In the genomic region with DNA sequence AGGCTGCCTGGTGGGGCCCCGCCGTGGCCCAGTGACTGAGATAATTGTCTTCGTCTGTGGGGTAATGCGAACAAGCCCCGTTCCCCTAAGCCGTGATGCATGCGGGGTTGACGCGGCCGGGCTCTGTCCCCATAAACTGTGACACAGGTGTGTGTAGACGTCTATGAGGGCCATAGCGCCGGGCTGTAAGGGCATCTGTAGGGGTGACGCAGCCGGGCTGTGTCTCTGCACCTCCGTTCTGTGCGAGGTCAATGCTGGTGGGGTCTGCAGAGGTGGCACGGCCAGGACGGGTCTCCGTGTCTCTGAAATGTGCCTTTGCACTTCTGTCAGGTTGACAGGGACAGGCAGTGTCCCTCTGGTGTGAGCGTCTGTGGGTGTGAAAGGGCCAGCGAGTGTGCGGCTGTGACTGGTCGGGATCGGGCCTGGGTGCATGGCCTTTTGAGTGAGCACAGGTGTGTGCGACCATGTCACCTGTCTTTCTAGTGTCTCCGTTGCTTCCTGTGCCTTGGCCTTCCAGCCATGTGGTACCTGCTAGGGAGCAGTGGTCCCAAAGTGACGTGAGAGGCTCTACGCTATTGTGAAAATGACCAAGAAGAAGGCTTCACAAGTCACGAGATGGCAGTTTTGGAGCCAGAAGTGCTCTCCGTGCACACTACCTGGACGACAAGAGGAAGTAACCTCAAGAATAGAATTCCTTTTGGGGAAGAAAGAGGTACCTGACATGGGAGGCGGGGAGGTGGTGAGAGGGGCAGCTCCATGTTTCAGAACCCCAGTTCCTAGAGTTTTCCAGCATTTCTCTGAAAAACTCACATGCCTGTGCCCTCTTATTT, we compare ENCODE assay signal across 8 cellular contexts. TPM values are rescaled to one million over a fixed set of nuclear protein-coding genes. Genes with fewer than 3 reads are reported as not detected.
DNase-seq lines count a peak whose midpoint lies in the region; ATAC-seq and TF ChIP-seq lines count a peak whose summit lies in the region.

No MANE protein-coding gene starts in this region.

- H3K4me3 ChIP-seq in AG09309 (ENCODE audit: control insufficient read depth, low read depth, low read length) = peak overlapping the region; percentile 63
- H3K4me3 ChIP-seq in cardiac fibroblast (replicated peaks in 1 of 2; ENCODE audit: low read depth in 2 of 2, low read length in 2 of 2) = peak overlapping the region; percentile 79 to 93

- intact Hi-C loops in posterior vena cava (cut with DNase I) = no loop called here

- peak overlapping the region; percentile 97 to 100 (median 100) for H3K4me3 Mint-ChIP-seq in naive B cell

- H3K27ac Mint-ChIP-seq in naive B cell = peak overlapping the region; percentile 81 to 99 (median 98)

- no peak for TF ChIP-seq EP300 in Ishikawa (IDR thresholded peaks at IDR 0.05; ENCODE audit: borderline replicate concordance)

- ATAC-seq in naive B cell (ENCODE audit: low read depth in 2 of 2) = peak in 1 of 2 donors; percentile 1

- no peak for DNase-seq in AG09309 (ENCODE audit: low read depth)
- no peak for DNase-seq in cardiac fibroblast (ENCODE audit: low read depth in 2 of 2)
- DNase-seq in naive B cell = peak; percentile 7
- DNase-seq in pons (ENCODE audit: low spot score) = no peak
- DNase-seq in posterior vena cava (ENCODE audit: low spot score) = no peak
- DNase-seq in middle frontal gyrus (ENCODE audit: extremely low spot score, low spot score) = no peak
- no peak for DNase-seq in GOT3 (lab: John Stamatoyannopoulos, UW)

- peaks cover 12 to 16% (median 15%) of the 10 kb centered on the region in 3 donors for H3K4me1 Mint-ChIP-seq in naive B cell

- H3K36me3 Mint-ChIP-seq in naive B cell = peaks cover 9 to 30% of the 10 kb centered on the region in 2 donors

- peaks cover 4 to 38% (median 26%) of the 10 kb centered on the region in 7 donors for H3K9me3 Mint-ChIP-seq in naive B cell

- no peak for TF ChIP-seq CTCF in AG09309 (IDR thresholded peaks at IDR 0.05; ENCODE audit: control insufficient read depth, insufficient read depth, low read depth, low read length, missing control alignments)
- TF ChIP-seq CTCF in cardiac fibroblast (IDR thresholded peaks at IDR 0.05; ENCODE audit: low read depth, low read length) = no peak

- no peak for TF ChIP-seq RAD21 in Ishikawa (IDR thresholded peaks at IDR 0.05; ENCODE audit: low read depth)

- peaks cover 0 to 3% (median 0%) of the 10 kb centered on the region in 3 donors for H3K27me3 Mint-ChIP-seq in naive B cell

TF ChIP-seq in Ishikawa, 13 proteins besides CTCF, POLR2A, EP300 and RAD21:
- TF ChIP-seq, protein P1, sequence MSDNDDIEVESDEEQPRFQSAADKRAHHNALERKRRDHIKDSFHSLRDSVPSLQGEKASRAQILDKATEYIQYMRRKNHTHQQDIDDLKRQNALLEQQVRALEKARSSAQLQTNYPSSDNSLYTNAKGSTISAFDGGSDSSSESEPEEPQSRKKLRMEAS (IDR thresholded peaks at IDR 0.05) = 0 out of 2 replicates have a peak, but pooled peaks have one; percentile 4
- no peak for TF ChIP-seq NFIC (IDR thresholded peaks at IDR 0.05)
- TF ChIP-seq TEAD4 (IDR thresholded peaks at IDR 0.05) = no peak
- no peak for TF ChIP-seq TCF12 (IDR thresholded peaks at IDR 0.05; ENCODE audit: low read depth)
- TF ChIP-seq, protein P2, sequence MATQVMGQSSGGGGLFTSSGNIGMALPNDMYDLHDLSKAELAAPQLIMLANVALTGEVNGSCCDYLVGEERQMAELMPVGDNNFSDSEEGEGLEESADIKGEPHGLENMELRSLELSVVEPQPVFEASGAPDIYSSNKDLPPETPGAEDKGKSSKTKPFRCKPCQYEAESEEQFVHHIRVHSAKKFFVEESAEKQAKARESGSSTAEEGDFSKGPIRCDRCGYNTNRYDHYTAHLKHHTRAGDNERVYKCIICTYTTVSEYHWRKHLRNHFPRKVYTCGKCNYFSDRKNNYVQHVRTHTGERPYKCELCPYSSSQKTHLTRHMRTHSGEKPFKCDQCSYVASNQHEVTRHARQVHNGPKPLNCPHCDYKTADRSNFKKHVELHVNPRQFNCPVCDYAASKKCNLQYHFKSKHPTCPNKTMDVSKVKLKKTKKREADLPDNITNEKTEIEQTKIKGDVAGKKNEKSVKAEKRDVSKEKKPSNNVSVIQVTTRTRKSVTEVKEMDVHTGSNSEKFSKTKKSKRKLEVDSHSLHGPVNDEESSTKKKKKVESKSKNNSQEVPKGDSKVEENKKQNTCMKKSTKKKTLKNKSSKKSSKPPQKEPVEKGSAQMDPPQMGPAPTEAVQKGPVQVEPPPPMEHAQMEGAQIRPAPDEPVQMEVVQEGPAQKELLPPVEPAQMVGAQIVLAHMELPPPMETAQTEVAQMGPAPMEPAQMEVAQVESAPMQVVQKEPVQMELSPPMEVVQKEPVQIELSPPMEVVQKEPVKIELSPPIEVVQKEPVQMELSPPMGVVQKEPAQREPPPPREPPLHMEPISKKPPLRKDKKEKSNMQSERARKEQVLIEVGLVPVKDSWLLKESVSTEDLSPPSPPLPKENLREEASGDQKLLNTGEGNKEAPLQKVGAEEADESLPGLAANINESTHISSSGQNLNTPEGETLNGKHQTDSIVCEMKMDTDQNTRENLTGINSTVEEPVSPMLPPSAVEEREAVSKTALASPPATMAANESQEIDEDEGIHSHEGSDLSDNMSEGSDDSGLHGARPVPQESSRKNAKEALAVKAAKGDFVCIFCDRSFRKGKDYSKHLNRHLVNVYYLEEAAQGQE (IDR thresholded peaks at IDR 0.05; ENCODE audit: low read depth) = no peak
- no peak for TF ChIP-seq CREB1 (IDR thresholded peaks at IDR 0.05; ENCODE audit: low read depth)

RNA-seq across cellular contexts. Expression of a gene that starts 16.4 kb away (rescaled TPM):
- 100 to 1,000 TPM in 2 of 6 donors, 10 to 100 TPM in 4; 35.2 to 141 (median 72.8) TPM for polyA plus RNA-seq in naive B cell (ENCODE audit: low read depth in 6 of 6)
- total RNA-seq in posterior vena cava = 10 to 100 TPM; 21.5 to 45.7 TPM

RNA-seq across cellular contexts. Expression of a gene that starts 54.1 kb away (rescaled TPM):
- polyA plus RNA-seq in naive B cell (ENCODE audit: low read depth in 6 of 6) = 1 to 10 TPM; 4.6 to 8.3 (median 6.0) TPM
- total RNA-seq in posterior vena cava = 1 to 10 TPM; 2.5 to 2.9 TPM
